Comparison of ENCODE assay signal across 17 cellular contexts in the genomic region with DNA sequence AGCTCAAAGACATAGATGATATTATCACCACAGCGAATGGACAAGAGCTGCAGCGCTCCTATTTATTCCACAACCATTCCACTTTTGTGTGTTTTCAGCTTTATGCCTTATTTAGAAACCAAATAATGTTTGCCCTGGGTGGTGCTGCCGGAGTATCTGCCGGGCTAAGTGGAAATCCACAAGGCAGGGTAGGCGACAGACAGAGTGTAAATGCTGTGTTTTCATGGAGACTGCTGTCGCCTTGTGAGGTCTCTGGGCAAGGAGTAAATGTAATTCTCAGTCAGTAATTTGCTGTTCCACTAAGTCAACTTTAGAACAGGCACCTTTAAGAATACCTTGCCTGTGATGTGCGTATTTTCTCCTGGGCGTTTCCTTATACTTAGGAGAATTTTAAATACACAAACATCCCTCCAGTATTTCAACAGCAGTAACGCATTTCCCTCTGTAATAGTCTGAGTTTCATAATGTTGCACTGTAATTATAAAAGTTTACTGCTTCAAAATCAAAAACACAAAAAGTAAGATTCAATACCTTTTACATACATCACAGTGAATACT.
A peak's percentile ranks its signal among the peaks of the same experiment; 100 is the strongest.
DNase-seq lines count a peak whose midpoint lies in the region; ATAC-seq, FAIRE-seq and TF ChIP-seq lines count a peak whose summit lies in the region.
"Had no signal": no experiment of that assay in that cellular context is flagged by ENCODE, and none has a peak within 500 bp of the region (broad histone marks: within the 10 kb centered on the region; RNA-seq: fewer than 3 reads in every experiment).

No MANE protein-coding gene starts in this region.

- no peak for ATAC-seq in heart left ventricle
- no peak for ATAC-seq in pancreas
- ATAC-seq in upper lobe of right lung = peak; percentile 35

- WGBS in heart left ventricle, 4 donors = 58 to 77% (median 68%) methylated on average over 9 of the region's 9 CpGs
- 86 to 88% methylated on average over 9 of the region's 9 CpGs for WGBS in pancreas, 2 donors

- H3K9me3 ChIP-seq in heart left ventricle (no peaks in the 10 kb centered on the region), pancreas (no peaks in the 10 kb centered on the region), upper lobe of right lung (no peaks in the 10 kb centered on the region)
- H3K9me3 ChIP-seq: BLaER1, Peyer's patch had no signal

- intact Hi-C loops in heart left ventricle (cut with DNase I) (loop anchor here in 6 of 10 donors (5.0 to 10.0 kb wide), 3 partner anchors 54 to 62 kb away; partner anchors contain the start of gene COBLL1 (in 2 of the 6)), cardiac septum (cut with DNase I) (no loop called here), pancreas (cut with DNase I) (no loop called here), upper lobe of right lung (cut with DNase I) (no loop called here)

- peak overlapping the region in 11 of 12 donors; percentile 34 to 79 (median 75) for H3K27ac ChIP-seq in heart left ventricle
- no peak overlapping the region for H3K27ac ChIP-seq in pancreas
- no peak overlapping the region for H3K27ac ChIP-seq in upper lobe of right lung
- H3K27ac ChIP-seq: BLaER1, Peyer's patch had no signal

- H3K27me3 ChIP-seq in heart left ventricle = no peaks in the 10 kb centered on the region
- no peaks in the 10 kb centered on the region for H3K27me3 ChIP-seq in pancreas
- H3K27me3 ChIP-seq in upper lobe of right lung = no peaks in the 10 kb centered on the region
- H3K27me3 ChIP-seq: BLaER1, Peyer's patch had no signal

- peaks cover 2 to 84% (median 57%) of the 10 kb centered on the region in 12 donors for H3K4me1 ChIP-seq in heart left ventricle
- H3K4me1 ChIP-seq in pancreas = peaks cover 5 to 32% (median 26%) of the 10 kb centered on the region in 3 donors
- peaks cover 36% of the 10 kb centered on the region for H3K4me1 ChIP-seq in upper lobe of right lung
- H3K4me1 ChIP-seq: BLaER1, Peyer's patch had no signal

- no peak for TF ChIP-seq POLR2A in heart left ventricle (IDR thresholded peaks at IDR 0.05)

- peak; percentile 9 for FAIRE-seq in pancreas (lab: Jason Lieb, UNC)

- H3K4me3 ChIP-seq in heart left ventricle (no peak overlapping the region), pancreas (no peak overlapping the region), upper lobe of right lung (no peak overlapping the region)
- H3K4me3 ChIP-seq: BLaER1, Peyer's patch had no signal

- no peak for DNase-seq in heart left ventricle
- no peak for DNase-seq in cardiac septum (ENCODE audit: low spot score)
- peak; percentile 14 for DNase-seq in iPS-NIHi7 (ENCODE audit: extremely low spot score)
- no peak for DNase-seq in pancreas
- DNase-seq in upper lobe of right lung = no peak
- DNase-seq in SHP77 treated with DMSO at 0.1 percent for 48 hours (lab: John Stamatoyannopoulos, UW) = no peak
- no peak for DNase-seq in dermis blood vessel endothelial cell
- no peak for DNase-seq in central memory CD4-positive, alpha-beta T cell
- DNase-seq: 8988T; CD8-positive, alpha-beta memory T cell; HCEC 1CT; IMR-90; NCI-H1930; NCI-H2171; NCI-H446 treated with DMSO at 0.1 percent for 48 hours; Peyer's patch had no signal

- no peaks in the 10 kb centered on the region for H3K36me3 ChIP-seq in heart left ventricle
- no peaks in the 10 kb centered on the region for H3K36me3 ChIP-seq in pancreas
- no peaks in the 10 kb centered on the region for H3K36me3 ChIP-seq in upper lobe of right lung
- H3K36me3 ChIP-seq: BLaER1, Peyer's patch had no signal

- TF ChIP-seq CTCF in heart left ventricle (IDR thresholded peaks at IDR 0.05) (no peak), pancreas (IDR thresholded peaks at IDR 0.05) (no peak), upper lobe of right lung (IDR thresholded peaks at IDR 0.05) (no peak)

Comparison
In these comparisons a context has a peak if more than half of its experiments do, and no peak if none do; other contexts are left out.
1. intact Hi-C loops: an anchor here in heart left ventricle (5.0 to 10.0 kb wide); none called in cardiac septum, pancreas and upper lobe of right lung.
2. H3K27ac ChIP-seq: peak in heart left ventricle (11 of 12); none in pancreas (0 of 4) and upper lobe of right lung (single experiment).